Comparison of ENCODE assay signal across 1 cellular context in the genomic region with DNA sequence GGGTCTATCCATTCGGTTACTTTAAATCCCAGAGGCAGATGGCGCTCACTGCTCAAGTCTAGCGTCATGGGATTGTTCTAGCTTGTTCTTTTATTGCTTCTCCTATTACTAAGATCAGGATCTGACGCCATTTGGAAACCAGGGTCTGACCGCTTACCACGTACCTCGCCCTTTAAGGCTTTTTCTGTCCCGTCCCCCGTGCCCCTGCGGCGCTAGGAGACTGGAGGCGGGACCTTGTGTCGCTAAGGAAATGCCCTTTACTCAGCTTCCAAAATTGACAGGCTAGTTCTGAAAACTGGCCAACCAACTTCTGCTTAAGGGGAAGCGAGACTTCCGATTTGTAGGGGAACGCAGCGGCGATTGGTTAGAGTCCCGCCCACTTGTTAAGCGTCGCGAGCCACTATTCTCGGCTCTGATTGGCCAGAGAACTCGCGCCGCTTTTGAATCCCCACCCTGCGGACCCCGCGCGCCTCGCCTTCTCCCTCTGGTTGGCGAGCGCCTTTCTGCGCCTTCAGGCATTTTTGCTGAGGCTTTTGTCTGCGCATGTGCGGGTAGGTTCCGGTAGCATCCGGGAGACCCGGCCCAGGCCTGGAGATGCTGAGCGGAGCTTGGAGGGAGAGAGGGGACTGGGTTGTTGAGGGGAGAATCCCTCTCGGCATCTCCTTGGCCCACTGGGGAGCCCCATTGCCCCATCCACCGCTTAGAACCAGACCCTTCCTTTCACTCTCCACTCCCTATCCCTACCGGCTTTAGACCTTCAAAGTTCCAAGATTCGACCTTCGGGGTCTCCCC.
TF ChIP-seq lines count a peak whose summit lies in the region.

No MANE protein-coding gene starts in this region.

TF ChIP-seq in HepG2, 621 proteins besides CTCF, POLR2A, EP300 and RAD21 (continued from another document and continues in another):
- TF ChIP-seq, protein P1, sequence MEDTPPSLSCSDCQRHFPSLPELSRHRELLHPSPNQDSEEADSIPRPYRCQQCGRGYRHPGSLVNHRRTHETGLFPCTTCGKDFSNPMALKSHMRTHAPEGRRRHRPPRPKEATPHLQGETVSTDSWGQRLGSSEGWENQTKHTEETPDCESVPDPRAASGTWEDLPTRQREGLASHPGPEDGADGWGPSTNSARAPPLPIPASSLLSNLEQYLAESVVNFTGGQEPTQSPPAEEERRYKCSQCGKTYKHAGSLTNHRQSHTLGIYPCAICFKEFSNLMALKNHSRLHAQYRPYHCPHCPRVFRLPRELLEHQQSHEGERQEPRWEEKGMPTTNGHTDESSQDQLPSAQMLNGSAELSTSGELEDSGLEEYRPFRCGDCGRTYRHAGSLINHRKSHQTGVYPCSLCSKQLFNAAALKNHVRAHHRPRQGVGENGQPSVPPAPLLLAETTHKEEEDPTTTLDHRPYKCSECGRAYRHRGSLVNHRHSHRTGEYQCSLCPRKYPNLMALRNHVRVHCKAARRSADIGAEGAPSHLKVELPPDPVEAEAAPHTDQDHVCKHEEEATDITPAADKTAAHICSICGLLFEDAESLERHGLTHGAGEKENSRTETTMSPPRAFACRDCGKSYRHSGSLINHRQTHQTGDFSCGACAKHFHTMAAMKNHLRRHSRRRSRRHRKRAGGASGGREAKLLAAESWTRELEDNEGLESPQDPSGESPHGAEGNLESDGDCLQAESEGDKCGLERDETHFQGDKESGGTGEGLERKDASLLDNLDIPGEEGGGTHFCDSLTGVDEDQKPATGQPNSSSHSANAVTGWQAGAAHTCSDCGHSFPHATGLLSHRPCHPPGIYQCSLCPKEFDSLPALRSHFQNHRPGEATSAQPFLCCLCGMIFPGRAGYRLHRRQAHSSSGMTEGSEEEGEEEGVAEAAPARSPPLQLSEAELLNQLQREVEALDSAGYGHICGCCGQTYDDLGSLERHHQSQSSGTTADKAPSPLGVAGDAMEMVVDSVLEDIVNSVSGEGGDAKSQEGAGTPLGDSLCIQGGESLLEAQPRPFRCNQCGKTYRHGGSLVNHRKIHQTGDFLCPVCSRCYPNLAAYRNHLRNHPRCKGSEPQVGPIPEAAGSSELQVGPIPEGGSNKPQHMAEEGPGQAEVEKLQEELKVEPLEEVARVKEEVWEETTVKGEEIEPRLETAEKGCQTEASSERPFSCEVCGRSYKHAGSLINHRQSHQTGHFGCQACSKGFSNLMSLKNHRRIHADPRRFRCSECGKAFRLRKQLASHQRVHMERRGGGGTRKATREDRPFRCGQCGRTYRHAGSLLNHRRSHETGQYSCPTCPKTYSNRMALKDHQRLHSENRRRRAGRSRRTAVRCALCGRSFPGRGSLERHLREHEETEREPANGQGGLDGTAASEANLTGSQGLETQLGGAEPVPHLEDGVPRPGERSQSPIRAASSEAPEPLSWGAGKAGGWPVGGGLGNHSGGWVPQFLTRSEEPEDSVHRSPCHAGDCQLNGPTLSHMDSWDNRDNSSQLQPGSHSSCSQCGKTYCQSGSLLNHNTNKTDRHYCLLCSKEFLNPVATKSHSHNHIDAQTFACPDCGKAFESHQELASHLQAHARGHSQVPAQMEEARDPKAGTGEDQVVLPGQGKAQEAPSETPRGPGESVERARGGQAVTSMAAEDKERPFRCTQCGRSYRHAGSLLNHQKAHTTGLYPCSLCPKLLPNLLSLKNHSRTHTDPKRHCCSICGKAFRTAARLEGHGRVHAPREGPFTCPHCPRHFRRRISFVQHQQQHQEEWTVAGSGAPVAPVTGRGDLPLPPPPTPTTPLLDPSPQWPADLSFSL (CRISPR knock-in tag; IDR thresholded peaks at IDR 0.05): no peak
- no peak for TF ChIP-seq SRY (CRISPR knock-in tag; IDR thresholded peaks at IDR 0.05)
- peak; percentile 7; the same call in 1 of the 2 replicates for TF ChIP-seq BHLHE40 (IDR thresholded peaks at IDR 0.05; ENCODE audit: low read length)
- no peak for TF ChIP-seq ZNF136 (CRISPR knock-in tag; IDR thresholded peaks at IDR 0.05; ENCODE audit: low read depth)
- TF ChIP-seq, protein P2, sequence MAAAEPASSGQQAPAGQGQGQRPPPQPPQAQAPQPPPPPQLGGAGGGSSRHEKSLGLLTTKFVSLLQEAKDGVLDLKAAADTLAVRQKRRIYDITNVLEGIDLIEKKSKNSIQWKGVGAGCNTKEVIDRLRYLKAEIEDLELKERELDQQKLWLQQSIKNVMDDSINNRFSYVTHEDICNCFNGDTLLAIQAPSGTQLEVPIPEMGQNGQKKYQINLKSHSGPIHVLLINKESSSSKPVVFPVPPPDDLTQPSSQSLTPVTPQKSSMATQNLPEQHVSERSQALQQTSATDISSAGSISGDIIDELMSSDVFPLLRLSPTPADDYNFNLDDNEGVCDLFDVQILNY (CRISPR knock-in tag; conservative IDR thresholded peaks at IDR 0.05): peak; percentile 95
- TF ChIP-seq SIN3A (IDR thresholded peaks at IDR 0.05; ENCODE audit: borderline replicate concordance, low read depth, low read length): peak; percentile 93
- no peak for TF ChIP-seq FOXK1 (CRISPR knock-in tag; IDR thresholded peaks at IDR 0.05; ENCODE audit: borderline replicate concordance, low read depth)
- TF ChIP-seq, protein P3, sequence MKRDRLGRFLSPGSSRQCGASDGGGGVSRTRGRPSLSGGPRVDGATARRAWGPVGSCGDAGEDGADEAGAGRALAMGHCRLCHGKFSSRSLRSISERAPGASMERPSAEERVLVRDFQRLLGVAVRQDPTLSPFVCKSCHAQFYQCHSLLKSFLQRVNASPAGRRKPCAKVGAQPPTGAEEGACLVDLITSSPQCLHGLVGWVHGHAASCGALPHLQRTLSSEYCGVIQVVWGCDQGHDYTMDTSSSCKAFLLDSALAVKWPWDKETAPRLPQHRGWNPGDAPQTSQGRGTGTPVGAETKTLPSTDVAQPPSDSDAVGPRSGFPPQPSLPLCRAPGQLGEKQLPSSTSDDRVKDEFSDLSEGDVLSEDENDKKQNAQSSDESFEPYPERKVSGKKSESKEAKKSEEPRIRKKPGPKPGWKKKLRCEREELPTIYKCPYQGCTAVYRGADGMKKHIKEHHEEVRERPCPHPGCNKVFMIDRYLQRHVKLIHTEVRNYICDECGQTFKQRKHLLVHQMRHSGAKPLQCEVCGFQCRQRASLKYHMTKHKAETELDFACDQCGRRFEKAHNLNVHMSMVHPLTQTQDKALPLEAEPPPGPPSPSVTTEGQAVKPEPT (CRISPR knock-in tag; IDR thresholded peaks at IDR 0.05; ENCODE audit: low read depth): no peak
- TF ChIP-seq GATAD2A (CRISPR knock-in tag; IDR thresholded peaks at IDR 0.05): 0 out of 2 replicates have a peak, but pooled peaks have one; percentile 8
- peak; percentile 77 for TF ChIP-seq CREB1 (IDR thresholded peaks at IDR 0.05)
- peak; percentile 90 for TF ChIP-seq CREB1 (CRISPR knock-in tag; IDR thresholded peaks at IDR 0.05)
- peak; percentile 9; the same call in 1 of the 2 replicates for TF ChIP-seq HCFC1 (IDR thresholded peaks at IDR 0.05; ENCODE audit: low read depth, low read length)
- TF ChIP-seq, protein P4, sequence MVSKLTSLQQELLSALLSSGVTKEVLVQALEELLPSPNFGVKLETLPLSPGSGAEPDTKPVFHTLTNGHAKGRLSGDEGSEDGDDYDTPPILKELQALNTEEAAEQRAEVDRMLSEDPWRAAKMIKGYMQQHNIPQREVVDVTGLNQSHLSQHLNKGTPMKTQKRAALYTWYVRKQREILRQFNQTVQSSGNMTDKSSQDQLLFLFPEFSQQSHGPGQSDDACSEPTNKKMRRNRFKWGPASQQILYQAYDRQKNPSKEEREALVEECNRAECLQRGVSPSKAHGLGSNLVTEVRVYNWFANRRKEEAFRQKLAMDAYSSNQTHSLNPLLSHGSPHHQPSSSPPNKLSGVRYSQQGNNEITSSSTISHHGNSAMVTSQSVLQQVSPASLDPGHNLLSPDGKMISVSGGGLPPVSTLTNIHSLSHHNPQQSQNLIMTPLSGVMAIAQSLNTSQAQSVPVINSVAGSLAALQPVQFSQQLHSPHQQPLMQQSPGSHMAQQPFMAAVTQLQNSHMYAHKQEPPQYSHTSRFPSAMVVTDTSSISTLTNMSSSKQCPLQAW (CRISPR knock-in tag; IDR thresholded peaks at IDR 0.05): peak; percentile 59; the same call in 1 of the 2 replicates
- no peak for TF ChIP-seq RFX5 (IDR thresholded peaks at IDR 0.05; ENCODE audit: low read depth, low read length)
- TF ChIP-seq, protein P5, sequence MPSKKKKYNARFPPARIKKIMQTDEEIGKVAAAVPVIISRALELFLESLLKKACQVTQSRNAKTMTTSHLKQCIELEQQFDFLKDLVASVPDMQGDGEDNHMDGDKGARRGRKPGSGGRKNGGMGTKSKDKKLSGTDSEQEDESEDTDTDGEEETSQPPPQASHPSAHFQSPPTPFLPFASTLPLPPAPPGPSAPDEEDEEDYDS (CRISPR knock-in tag; IDR thresholded peaks at IDR 0.05): peak; percentile 70
- TF ChIP-seq ZNF292 (CRISPR knock-in tag; IDR thresholded peaks at IDR 0.05; ENCODE audit: borderline replicate concordance, low read depth): no peak
- TF ChIP-seq ZNF878 (CRISPR knock-in tag; IDR thresholded peaks at IDR 0.05): peak; percentile 90
- 0 out of 2 replicates have a peak, but pooled peaks have one; percentile 75 for TF ChIP-seq REXO4 (CRISPR knock-in tag; IDR thresholded peaks at IDR 0.05; ENCODE audit: borderline replicate concordance)
- no peak for TF ChIP-seq MAFF (IDR thresholded peaks at IDR 0.05; ENCODE audit: low read depth, low read length)
- peak; percentile 71; the same call in 1 of the 2 replicates for TF ChIP-seq SNAPC2 (CRISPR knock-in tag; IDR thresholded peaks at IDR 0.05)
- no peak for TF ChIP-seq JDP2 (CRISPR knock-in tag; IDR thresholded peaks at IDR 0.05; ENCODE audit: borderline replicate concordance)
- TF ChIP-seq, protein P6, sequence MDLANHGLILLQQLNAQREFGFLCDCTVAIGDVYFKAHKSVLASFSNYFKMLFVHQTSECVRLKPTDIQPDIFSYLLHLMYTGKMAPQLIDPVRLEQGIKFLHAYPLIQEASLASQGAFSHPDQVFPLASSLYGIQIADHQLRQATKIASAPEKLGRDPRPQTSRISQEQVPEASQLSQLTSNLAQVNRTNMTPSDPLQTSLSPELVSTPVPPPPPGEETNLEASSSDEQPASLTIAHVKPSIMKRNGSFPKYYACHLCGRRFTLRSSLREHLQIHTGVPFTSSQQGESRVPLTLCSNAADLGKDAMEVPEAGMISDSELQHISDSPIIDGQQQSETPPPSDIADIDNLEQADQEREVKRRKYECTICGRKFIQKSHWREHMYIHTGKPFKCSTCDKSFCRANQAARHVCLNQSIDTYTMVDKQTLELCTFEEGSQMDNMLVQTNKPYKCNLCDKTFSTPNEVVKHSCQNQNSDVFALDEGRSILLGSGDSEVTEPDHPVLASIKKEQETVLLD (CRISPR knock-in tag; IDR thresholded peaks at IDR 0.05; ENCODE audit: low read depth): peak; percentile 82
- peak; percentile 39; the same call in 1 of the 2 replicates for TF ChIP-seq SIX4 (CRISPR knock-in tag; IDR thresholded peaks at IDR 0.05)
- TF ChIP-seq, protein P7, sequence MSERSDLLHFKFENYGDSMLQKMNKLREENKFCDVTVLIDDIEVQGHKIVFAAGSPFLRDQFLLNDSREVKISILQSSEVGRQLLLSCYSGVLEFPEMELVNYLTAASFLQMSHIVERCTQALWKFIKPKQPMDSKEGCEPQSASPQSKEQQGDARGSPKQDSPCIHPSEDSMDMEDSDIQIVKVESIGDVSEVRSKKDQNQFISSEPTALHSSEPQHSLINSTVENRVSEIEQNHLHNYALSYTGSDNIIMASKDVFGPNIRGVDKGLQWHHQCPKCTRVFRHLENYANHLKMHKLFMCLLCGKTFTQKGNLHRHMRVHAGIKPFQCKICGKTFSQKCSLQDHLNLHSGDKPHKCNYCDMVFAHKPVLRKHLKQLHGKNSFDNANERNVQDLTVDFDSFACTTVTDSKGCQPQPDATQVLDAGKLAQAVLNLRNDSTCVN (CRISPR knock-in tag; IDR thresholded peaks at IDR 0.05; ENCODE audit: borderline replicate concordance): no peak
- TF ChIP-seq NFRKB (IDR thresholded peaks at IDR 0.05): no peak
- TF ChIP-seq, protein P8, sequence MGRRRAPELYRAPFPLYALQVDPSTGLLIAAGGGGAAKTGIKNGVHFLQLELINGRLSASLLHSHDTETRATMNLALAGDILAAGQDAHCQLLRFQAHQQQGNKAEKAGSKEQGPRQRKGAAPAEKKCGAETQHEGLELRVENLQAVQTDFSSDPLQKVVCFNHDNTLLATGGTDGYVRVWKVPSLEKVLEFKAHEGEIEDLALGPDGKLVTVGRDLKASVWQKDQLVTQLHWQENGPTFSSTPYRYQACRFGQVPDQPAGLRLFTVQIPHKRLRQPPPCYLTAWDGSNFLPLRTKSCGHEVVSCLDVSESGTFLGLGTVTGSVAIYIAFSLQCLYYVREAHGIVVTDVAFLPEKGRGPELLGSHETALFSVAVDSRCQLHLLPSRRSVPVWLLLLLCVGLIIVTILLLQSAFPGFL (CRISPR knock-in tag; IDR thresholded peaks at IDR 0.05): no peak
- TF ChIP-seq NR2C2 (CRISPR knock-in tag; IDR thresholded peaks at IDR 0.05; ENCODE audit: borderline replicate concordance): peak; percentile 49; the same call in 1 of the 2 replicates
- peak; percentile 90 for TF ChIP-seq RFX1 (IDR thresholded peaks at IDR 0.05)
- TF ChIP-seq CCDC6 (CRISPR knock-in tag; IDR thresholded peaks at IDR 0.05): peak; percentile 85; the same call in 1 of the 2 replicates
- no peak for TF ChIP-seq ADNP (CRISPR knock-in tag; IDR thresholded peaks at IDR 0.05)
- TF ChIP-seq, protein P9, sequence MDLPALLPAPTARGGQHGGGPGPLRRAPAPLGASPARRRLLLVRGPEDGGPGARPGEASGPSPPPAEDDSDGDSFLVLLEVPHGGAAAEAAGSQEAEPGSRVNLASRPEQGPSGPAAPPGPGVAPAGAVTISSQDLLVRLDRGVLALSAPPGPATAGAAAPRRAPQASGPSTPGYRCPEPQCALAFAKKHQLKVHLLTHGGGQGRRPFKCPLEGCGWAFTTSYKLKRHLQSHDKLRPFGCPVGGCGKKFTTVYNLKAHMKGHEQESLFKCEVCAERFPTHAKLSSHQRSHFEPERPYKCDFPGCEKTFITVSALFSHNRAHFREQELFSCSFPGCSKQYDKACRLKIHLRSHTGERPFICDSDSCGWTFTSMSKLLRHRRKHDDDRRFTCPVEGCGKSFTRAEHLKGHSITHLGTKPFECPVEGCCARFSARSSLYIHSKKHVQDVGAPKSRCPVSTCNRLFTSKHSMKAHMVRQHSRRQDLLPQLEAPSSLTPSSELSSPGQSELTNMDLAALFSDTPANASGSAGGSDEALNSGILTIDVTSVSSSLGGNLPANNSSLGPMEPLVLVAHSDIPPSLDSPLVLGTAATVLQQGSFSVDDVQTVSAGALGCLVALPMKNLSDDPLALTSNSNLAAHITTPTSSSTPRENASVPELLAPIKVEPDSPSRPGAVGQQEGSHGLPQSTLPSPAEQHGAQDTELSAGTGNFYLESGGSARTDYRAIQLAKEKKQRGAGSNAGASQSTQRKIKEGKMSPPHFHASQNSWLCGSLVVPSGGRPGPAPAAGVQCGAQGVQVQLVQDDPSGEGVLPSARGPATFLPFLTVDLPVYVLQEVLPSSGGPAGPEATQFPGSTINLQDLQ (CRISPR knock-in tag; IDR thresholded peaks at IDR 0.05): no peak
- TF ChIP-seq, protein P10, sequence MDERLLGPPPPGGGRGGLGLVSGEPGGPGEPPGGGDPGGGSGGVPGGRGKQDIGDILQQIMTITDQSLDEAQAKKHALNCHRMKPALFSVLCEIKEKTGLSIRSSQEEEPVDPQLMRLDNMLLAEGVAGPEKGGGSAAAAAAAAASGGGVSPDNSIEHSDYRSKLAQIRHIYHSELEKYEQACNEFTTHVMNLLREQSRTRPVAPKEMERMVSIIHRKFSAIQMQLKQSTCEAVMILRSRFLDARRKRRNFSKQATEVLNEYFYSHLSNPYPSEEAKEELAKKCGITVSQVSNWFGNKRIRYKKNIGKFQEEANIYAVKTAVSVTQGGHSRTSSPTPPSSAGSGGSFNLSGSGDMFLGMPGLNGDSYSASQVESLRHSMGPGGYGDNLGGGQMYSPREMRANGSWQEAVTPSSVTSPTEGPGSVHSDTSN (CRISPR knock-in tag; IDR thresholded peaks at IDR 0.05): peak; percentile 91
- no peak for TF ChIP-seq ZBTB8A (CRISPR knock-in tag; IDR thresholded peaks at IDR 0.05; ENCODE audit: borderline replicate concordance, low read depth)
- no peak for TF ChIP-seq MZF1 (CRISPR knock-in tag; IDR thresholded peaks at IDR 0.05; ENCODE audit: borderline replicate concordance)
- TF ChIP-seq ZNF766 (CRISPR knock-in tag; IDR thresholded peaks at IDR 0.05; ENCODE audit: borderline replicate concordance): peak; percentile 51; the same call in 1 of the 2 replicates
- no peak for TF ChIP-seq ZKSCAN8 (CRISPR knock-in tag; IDR thresholded peaks at IDR 0.05; ENCODE audit: borderline replicate concordance)
